ENCODE assay signal across 18 cellular contexts in genomic region chr6:105889902-105890301, GRCh38.
DNase-seq lines count a peak whose midpoint lies in the region; ATAC-seq, FAIRE-seq and TF ChIP-seq lines count a peak whose summit lies in the region.
"Had no signal": no experiment of that assay in that cellular context is flagged by ENCODE, and none has a peak within 500 bp of the region (broad histone marks: within the 10 kb centered on the region; RNA-seq: fewer than 3 reads in every experiment).

No MANE protein-coding gene starts in this region.

- H3K4me1 ChIP-seq in BLaER1 treated with 17β-estradiol and CSF1 and Interleukin-3, amounts not matched to agents 10 nM and 100 nM, result peaks cover 59 to 91% (median 84%) of the 10 kb centered on the region in 10 experiments
- peaks cover 12% of the 10 kb centered on the region for H3K4me1 ChIP-seq in GM12878 (ENCODE audit: control insufficient read depth, insufficient read depth, low read length)

- in situ Hi-C loops in GM12878 (cut with MboI), result no loop called here

- no peak for TF ChIP-seq CTCF in GM12878 (IDR thresholded peaks at IDR 0.05 in 2 of 3, conservative IDR thresholded peaks at IDR 0.05 in 1 of 3; ENCODE audit: control insufficient read depth in 2 of 3, extremely low read depth in 1 of 3, insufficient read depth in 1 of 3, low read depth in 3 of 3, low read length in 3 of 3)

- no peak overlapping the region for H3K4me2 ChIP-seq in BLaER1 treated with 17β-estradiol and CSF1 and Interleukin-3, amounts not matched to agents 10 nM and 100 nM
- no peak overlapping the region for H3K4me2 ChIP-seq in GM12878 (ENCODE audit: control insufficient read depth, insufficient read depth)
- H3K4me2 ChIP-seq: GM23338 had no signal

- SMC1A ChIA-PET in GM12878 (lab: Charles Lee; ENCODE audit: uncharacterized antibody, unreplicated experiment), result interaction anchor here (1.4 to 1.5 kb wide), 2 partner anchors 9 to 244 kb away, joined by 3 to 4 read pairs; no protein-coding TSS in a partner anchor

- TF ChIP-seq RAD21 in GM12878 (IDR thresholded peaks at IDR 0.05; ENCODE audit: insufficient read depth, low read depth, low read length), result no peak

- H3K27ac ChIP-seq in BLaER1 treated with 17β-estradiol and CSF1 and Interleukin-3, amounts not matched to agents 10 nM and 100 nM, result peak overlapping the region in 8 of 11 experiments; percentile 90 to 98 (median 96); a peak in 16 of 22 replicates
- no peak overlapping the region for H3K27ac ChIP-seq in GM12878 (ENCODE audit: control insufficient read depth, insufficient read depth)
- H3K27ac ChIP-seq in epithelial cell of prostate, result peak overlapping the region; percentile 45
- H3K27ac ChIP-seq: C4-2B had no signal

- H4K20me1 ChIP-seq in BLaER1 treated with 17β-estradiol and CSF1 and Interleukin-3, amounts not matched to agents 10 nM and 100 nM, result no peaks in the 10 kb centered on the region
- H4K20me1 ChIP-seq in GM12878 (ENCODE audit: control insufficient read depth, insufficient read depth), result no peaks in the 10 kb centered on the region

- H3K27me3 ChIP-seq in BLaER1 treated with 17β-estradiol and CSF1 and Interleukin-3, amounts not matched to agents 10 nM and 100 nM, result no peaks in the 10 kb centered on the region
- H3K27me3 ChIP-seq in GM12878 (replicated peaks in 1 of 2; ENCODE audit: control insufficient read depth in 2 of 2, insufficient read depth in 2 of 2, low read length in 1 of 2), result no peaks in the 10 kb centered on the region; a peak in 1 of 4 replicates

- H2AFZ ChIP-seq in GM12878 (ENCODE audit: control insufficient read depth, low read depth, low read length), result no peak overlapping the region
- H2AFZ ChIP-seq: GM23338 had no signal

- no peak for TF ChIP-seq EP300 in GM12878 (IDR thresholded peaks at IDR 0.05; ENCODE audit: borderline replicate concordance in 1 of 2, control insufficient read depth in 1 of 2, low read depth in 2 of 2, low read length in 2 of 2)

- no peak for FAIRE-seq in GM12891 (lab: Jason Lieb, UNC)
- no peak for FAIRE-seq in GM12878 (lab: Jason Lieb, UNC)
- FAIRE-seq: G401.6, GM19239 had no signal

- POLR2A ChIA-PET in GM12878 (lab: Charles Lee), result no interaction called here

- H3K9ac ChIP-seq in BLaER1 treated with 17β-estradiol and CSF1 and Interleukin-3, amounts not matched to agents 10 nM and 100 nM, result no peak overlapping the region
- no peak overlapping the region for H3K9ac ChIP-seq in GM12878 (ENCODE audit: control insufficient read depth, insufficient read depth, low read length)

- ATAC-seq in GM12878 (no peak), GM19467 (IDR thresholded peaks at IDR 0.05; ENCODE audit: unreplicated experiment) (no peak)
- ATAC-seq: CD8-positive, alpha-beta T cell; GM23338 had no signal

- intact Hi-C loops in GM12878 (cut with micrococcal nuclease; ENCODE audit: unreplicated experiment), result loop anchor here (5.0 to 10.0 kb wide), 3 partner anchors 148 to 405 kb away; partner anchors contain the start of gene PRDM1

- H3K79me2 ChIP-seq in GM12878 (ENCODE audit: control insufficient read depth, insufficient read depth, low read length), result no peaks in the 10 kb centered on the region

- H3K36me3 ChIP-seq in BLaER1 treated with 17β-estradiol and CSF1 and Interleukin-3, amounts not matched to agents 10 nM and 100 nM, result no peaks in the 10 kb centered on the region
- no peaks in the 10 kb centered on the region for H3K36me3 ChIP-seq in GM12878 (ENCODE audit: control insufficient read depth in 2 of 2, insufficient read depth in 2 of 2, low read length in 1 of 2)

- TF ChIP-seq POLR2A in GM12891 (IDR thresholded peaks at IDR 0.05; ENCODE audit: low read depth, low read length) (no peak), GM12878 (IDR thresholded peaks at IDR 0.05; ENCODE audit: low read depth, low read length) (no peak)

- H3K9me3 ChIP-seq in BLaER1 treated with 17β-estradiol and CSF1 and Interleukin-3, amounts not matched to agents 10 nM and 100 nM (replicated peaks in 1 of 11), result peaks cover 0 to 18% (median 11%) of the 10 kb centered on the region in 11 experiments; a peak in 16 of 22 replicates
- H3K9me3 ChIP-seq in GM12878 (replicated peaks; ENCODE audit: control insufficient read depth, insufficient read depth, low read length), result no peaks in the 10 kb centered on the region

- DNase-seq in GM12891 (ENCODE audit: insufficient read length, low spot score) (no peak), GM12878 (ENCODE audit: low read depth, low spot score) (no peak), epithelial cell of prostate (ENCODE audit: low read depth, low spot score) (no peak), NCI-H1694 treated with DMSO at 0.1 percent for 48 hours (lab: John Stamatoyannopoulos, UW) (no peak)
- no peak for DNase-seq in effector CD8-positive, alpha-beta T cell (lab: John Stamatoyannopoulos, UW)
- DNase-seq in activated T-cell treated with anti-CD3 and anti-CD28 coated beads, Interleukin-2, amount 50 U/mL, for 1 hour, result no peak
- DNase-seq: Caco-2; CD4-positive, CD25-positive, alpha-beta regulatory T cell; CD8-positive, alpha-beta T cell; DMS153; DND-41; H9 had no signal

- CTCF ChIA-PET in GM12878 (lab: Yijun Ruan, JAX), result interaction anchor here (0.7 to 1.0 kb wide), 4 partner anchors 10 to 458 kb away, joined by 3 to 5 read pairs (median 4); no protein-coding TSS in a partner anchor

- 82% methylated on average over 2 of the region's 2 CpGs for WGBS in GM12878 (ENCODE audit: insufficient coverage, insufficient replicate concordance, low lambda C conversion rate, missing lambda C conversion rate)

- RAD21 ChIA-PET in GM12878 (lab: Charles Lee; ENCODE audit: unreplicated experiment), result no interaction called here

- no peak overlapping the region for H3K4me3 ChIP-seq in BLaER1 treated with 17β-estradiol and CSF1 and Interleukin-3, amounts not matched to agents 10 nM and 100 nM
- H3K4me3 ChIP-seq in GM12878, result no peak overlapping the region
- H3K4me3 ChIP-seq: GM23338 had no signal

- no TSS peak for BruUV-seq in GM12878 (replicated peaks; lab: Mats Ljungman, UMichigan)

TF ChIP-seq in GM12891, 5 proteins besides CTCF, POLR2A, EP300 and RAD21:
- TF ChIP-seq SPI1 (IDR thresholded peaks at IDR 0.05; ENCODE audit: low read depth, low read length) (0 out of 2 replicates have a peak, but pooled peaks have one; percentile 17), TAF1 (IDR thresholded peaks at IDR 0.05; ENCODE audit: low read depth, low read length) (no peak)

TF ChIP-seq in GM12878, 131 proteins besides CTCF, POLR2A, EP300 and RAD21:
- TF ChIP-seq TARDBP (IDR thresholded peaks at IDR 0.05; ENCODE audit: borderline replicate concordance), result no peak
- TF ChIP-seq SPI1 (IDR thresholded peaks at IDR 0.05; ENCODE audit: borderline replicate concordance, insufficient read depth, low read depth, low read length), result 0 out of 2 replicates have a peak, but pooled peaks have one; percentile 7
- no peak for TF ChIP-seq SMARCA5 (IDR thresholded peaks at IDR 0.05)
- no peak for TF ChIP-seq LARP7 (IDR thresholded peaks at IDR 0.05)
